18 cellular contexts compared by ENCODE assay signal in genomic region chr21:45341779-45342178, GRCh38. TPM values are rescaled to one million over a fixed set of nuclear protein-coding genes. Genes with fewer than 3 reads are reported as not detected.
A peak's percentile ranks its signal among the peaks of the same experiment; 100 is the strongest.
DNase-seq lines count a peak whose midpoint lies in the region; TF ChIP-seq lines count a peak whose summit lies in the region.
"Had no signal": no experiment of that assay in that cellular context is flagged by ENCODE, and none has a peak within 500 bp of the region (broad histone marks: within the 10 kb centered on the region; RNA-seq: fewer than 3 reads in every experiment).

No MANE protein-coding gene starts in this region.

- no peaks in the 10 kb centered on the region for H3K9me3 Mint-ChIP-seq in chondrocyte (ENCODE audit: low read depth)

- no peak overlapping the region for H3K4me3 Mint-ChIP-seq in chondrocyte (ENCODE audit: unreplicated experiment)

- H3K27ac ChIP-seq in thymus (ENCODE audit: low read depth) = peak overlapping the region; percentile 4
- H3K27ac ChIP-seq in esophagus squamous epithelium = no peak overlapping the region
- H3K27ac ChIP-seq: BLaER1 treated with 17β-estradiol and CSF1 and Interleukin-3, amounts not matched to agents 10 nM and 100 nM; heart left ventricle; SJSA1; testis had no signal

- no peak for TF ChIP-seq POLR2A in esophagus squamous epithelium (IDR thresholded peaks at IDR 0.05)

- peak overlapping the region; percentile 27 for H3K27ac Mint-ChIP-seq in chondrocyte (ENCODE audit: unreplicated experiment)

- no peaks in the 10 kb centered on the region for H3K4me1 ChIP-seq in thymus (ENCODE audit: control insufficient read depth, insufficient read depth, low read length)
- H3K4me1 ChIP-seq in esophagus squamous epithelium = peaks cover 5 to 18% (median 8%) of the 10 kb centered on the region in 3 donors
- no peaks in the 10 kb centered on the region; the same call in 1 of the 2 replicates for H3K4me1 ChIP-seq in BE2C
- H3K4me1 ChIP-seq: testis had no signal

- intact Hi-C loops in esophagus squamous epithelium (cut with DNase I) = no loop called here

- TF ChIP-seq CTCF in chondrocyte (IDR thresholded peaks at IDR 0.05) = no peak
- TF ChIP-seq CTCF in esophagus squamous epithelium (IDR thresholded peaks at IDR 0.05) = no peak
- TF ChIP-seq CTCF in BE2C (IDR thresholded peaks at IDR 0.05; ENCODE audit: low read depth, low read length) = no peak

- H3K36me3 ChIP-seq in thymus (ENCODE audit: control insufficient read depth, insufficient read depth) (no peaks in the 10 kb centered on the region), esophagus squamous epithelium (no peaks in the 10 kb centered on the region), BE2C (no peaks in the 10 kb centered on the region)
- H3K36me3 ChIP-seq: BLaER1 treated with 17β-estradiol and CSF1 and Interleukin-3, amounts not matched to agents 10 nM and 100 nM; heart left ventricle; SJSA1 had no signal

- H3K9me3 ChIP-seq in thymus (ENCODE audit: control insufficient read depth) (no peaks in the 10 kb centered on the region), esophagus squamous epithelium (no peaks in the 10 kb centered on the region), BE2C (no peaks in the 10 kb centered on the region)
- H3K9me3 ChIP-seq: BLaER1 treated with 17β-estradiol and CSF1 and Interleukin-3, amounts not matched to agents 10 nM and 100 nM; heart left ventricle; SJSA1; testis had no signal

- peaks cover 10% of the 10 kb centered on the region for H3K4me1 Mint-ChIP-seq in chondrocyte (ENCODE audit: low read depth)

- WGBS in thymus = 28% methylated on average over 9 of the region's 9 CpGs
- 18 to 21% methylated on average over 9 of the region's 9 CpGs for WGBS in esophagus squamous epithelium, 2 donors

- no peaks in the 10 kb centered on the region for H3K27me3 Mint-ChIP-seq in chondrocyte (ENCODE audit: low read depth)

- DNase-seq in NCI-H128 (lab: John Stamatoyannopoulos, UW; ENCODE audit: unreplicated experiment) (peak; percentile 55), NCI-H748 (lab: John Stamatoyannopoulos, UW; ENCODE audit: unreplicated experiment) (peak; percentile 77), chondrocyte (ENCODE audit: low spot score) (no peak), esophagus squamous epithelium (lab: John Stamatoyannopoulos, UW) (no peak), BE2C (no peak)
- no peak for DNase-seq in stimulated activated CD4-positive, alpha-beta T cell treated with anti-CD3 and anti-CD28 coated beads, Interleukin-4, amount 100 ng/mL, for 24 hours
- DNase-seq: activated T-cell treated with anti-CD3 and anti-CD28 coated beads, Interleukin-2, amount 50 U/mL, for 1 hour; cortex of kidney; islet precursor cell; Karpas-422; NCI-H1930; stimulated activated CD4-positive, alpha-beta T cell treated with anti-CD3 and anti-CD28 coated beads, Interleukin-2, amount 100 ng/mL, for 48 hours; stimulated activated CD8-positive, alpha-beta memory T cell treated with anti-CD3 and anti-CD28 coated beads, Interleukin-4, amount 100 ng/mL, for 48 hours; testis had no signal

- H3K27me3 ChIP-seq in thymus (ENCODE audit: control insufficient read depth, insufficient read depth) (no peaks in the 10 kb centered on the region), esophagus squamous epithelium (peaks cover 0 to 19% (median 0%) of the 10 kb centered on the region in 4 donors), BE2C (no peaks in the 10 kb centered on the region; the same call in 1 of the 2 replicates)
- H3K27me3 ChIP-seq: heart left ventricle, SJSA1, testis had no signal

- no peaks in the 10 kb centered on the region for H3K36me3 Mint-ChIP-seq in chondrocyte (ENCODE audit: low read depth)

- H3K4me3 ChIP-seq in thymus (ENCODE audit: low read length) (no peak overlapping the region), esophagus squamous epithelium (no peak overlapping the region), BE2C (ENCODE audit: low read depth, low read length) (no peak overlapping the region)
- H3K4me3 ChIP-seq: BLaER1 treated with 17β-estradiol and CSF1 and Interleukin-3, amounts not matched to agents 10 nM and 100 nM; heart left ventricle; SJSA1; testis had no signal

RNA-seq across cellular contexts. Expression of gene POFUT2, which starts 54.1 kb away (rescaled TPM):
- total RNA-seq in chondrocyte (59.9 to 73.6 TPM (median 72.4 TPM) in 3 replicates), esophagus squamous epithelium (10 to 100 TPM in 2 of 4 donors, 1 to 10 TPM in 2; 7.9 to 11.4 (median 9.4) TPM)
- polyA plus RNA-seq in thymus = 31.9 TPM
- polyA plus RNA-seq in BE2C (2012; ENCODE audit: insufficient read depth, insufficient read length, low read depth) = 83.0 TPM

Comparison
In these comparisons a context has a peak if more than half of its experiments do, and no peak if none do; other contexts are left out.
1. DNase-seq: peak in NCI-H128 (single experiment) and NCI-H748 (single experiment); none in chondrocyte (single experiment), esophagus squamous epithelium (single experiment), BE2C (single experiment) and stimulated activated CD4-positive, alpha-beta T cell treated with anti-CD3 and anti-CD28 coated beads, Interleukin-4, amount 100 ng/mL, for 24 hours (single experiment).